In the genomic region with DNA sequence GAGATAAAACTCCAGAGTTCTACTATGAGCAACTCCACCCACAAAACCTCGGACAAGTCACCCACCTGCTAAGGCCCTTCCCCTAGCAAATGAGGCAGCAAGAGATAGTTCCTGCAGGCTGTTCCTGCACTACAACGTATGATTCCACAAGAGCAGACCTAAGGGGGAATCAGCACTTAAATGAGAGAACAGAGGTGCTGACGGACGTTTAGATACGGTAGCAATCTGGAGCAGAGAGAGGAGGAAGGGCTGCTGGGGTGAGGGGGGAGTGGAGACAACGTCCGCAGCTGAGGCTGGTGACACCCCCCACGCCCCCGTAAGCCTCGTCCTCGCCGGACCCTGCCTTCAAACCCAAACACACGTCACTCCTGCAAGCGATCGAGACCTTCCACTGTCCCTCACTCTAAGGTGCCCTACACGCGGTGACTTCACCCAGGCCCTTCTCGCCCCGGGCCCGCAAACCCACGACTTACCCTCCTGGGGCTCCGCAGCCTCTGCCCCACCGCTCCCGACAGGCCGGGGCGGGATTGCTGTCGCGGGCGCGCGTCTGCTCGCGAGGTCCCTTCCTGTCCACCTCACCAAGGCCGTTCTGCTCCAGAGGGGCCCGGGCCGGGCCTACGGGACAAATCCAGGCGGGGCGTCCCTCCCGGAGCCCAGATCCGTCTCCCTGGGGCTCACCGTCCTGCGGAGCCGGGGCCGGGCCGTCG, we compare ENCODE assay signal across 1 cellular context.
TF ChIP-seq lines count a peak whose summit lies in the region.

No MANE protein-coding gene starts in this region.

TF ChIP-seq in HepG2, 621 proteins besides CTCF, POLR2A, EP300 and RAD21 (continued from another document and continues in another):
- TF ChIP-seq, protein P1, sequence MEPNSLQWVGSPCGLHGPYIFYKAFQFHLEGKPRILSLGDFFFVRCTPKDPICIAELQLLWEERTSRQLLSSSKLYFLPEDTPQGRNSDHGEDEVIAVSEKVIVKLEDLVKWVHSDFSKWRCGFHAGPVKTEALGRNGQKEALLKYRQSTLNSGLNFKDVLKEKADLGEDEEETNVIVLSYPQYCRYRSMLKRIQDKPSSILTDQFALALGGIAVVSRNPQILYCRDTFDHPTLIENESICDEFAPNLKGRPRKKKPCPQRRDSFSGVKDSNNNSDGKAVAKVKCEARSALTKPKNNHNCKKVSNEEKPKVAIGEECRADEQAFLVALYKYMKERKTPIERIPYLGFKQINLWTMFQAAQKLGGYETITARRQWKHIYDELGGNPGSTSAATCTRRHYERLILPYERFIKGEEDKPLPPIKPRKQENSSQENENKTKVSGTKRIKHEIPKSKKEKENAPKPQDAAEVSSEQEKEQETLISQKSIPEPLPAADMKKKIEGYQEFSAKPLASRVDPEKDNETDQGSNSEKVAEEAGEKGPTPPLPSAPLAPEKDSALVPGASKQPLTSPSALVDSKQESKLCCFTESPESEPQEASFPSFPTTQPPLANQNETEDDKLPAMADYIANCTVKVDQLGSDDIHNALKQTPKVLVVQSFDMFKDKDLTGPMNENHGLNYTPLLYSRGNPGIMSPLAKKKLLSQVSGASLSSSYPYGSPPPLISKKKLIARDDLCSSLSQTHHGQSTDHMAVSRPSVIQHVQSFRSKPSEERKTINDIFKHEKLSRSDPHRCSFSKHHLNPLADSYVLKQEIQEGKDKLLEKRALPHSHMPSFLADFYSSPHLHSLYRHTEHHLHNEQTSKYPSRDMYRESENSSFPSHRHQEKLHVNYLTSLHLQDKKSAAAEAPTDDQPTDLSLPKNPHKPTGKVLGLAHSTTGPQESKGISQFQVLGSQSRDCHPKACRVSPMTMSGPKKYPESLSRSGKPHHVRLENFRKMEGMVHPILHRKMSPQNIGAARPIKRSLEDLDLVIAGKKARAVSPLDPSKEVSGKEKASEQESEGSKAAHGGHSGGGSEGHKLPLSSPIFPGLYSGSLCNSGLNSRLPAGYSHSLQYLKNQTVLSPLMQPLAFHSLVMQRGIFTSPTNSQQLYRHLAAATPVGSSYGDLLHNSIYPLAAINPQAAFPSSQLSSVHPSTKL (CRISPR knock-in tag; IDR thresholded peaks at IDR 0.05) = peak; percentile 11; the same call in 1 of the 2 replicates
- TF ChIP-seq, protein P2, sequence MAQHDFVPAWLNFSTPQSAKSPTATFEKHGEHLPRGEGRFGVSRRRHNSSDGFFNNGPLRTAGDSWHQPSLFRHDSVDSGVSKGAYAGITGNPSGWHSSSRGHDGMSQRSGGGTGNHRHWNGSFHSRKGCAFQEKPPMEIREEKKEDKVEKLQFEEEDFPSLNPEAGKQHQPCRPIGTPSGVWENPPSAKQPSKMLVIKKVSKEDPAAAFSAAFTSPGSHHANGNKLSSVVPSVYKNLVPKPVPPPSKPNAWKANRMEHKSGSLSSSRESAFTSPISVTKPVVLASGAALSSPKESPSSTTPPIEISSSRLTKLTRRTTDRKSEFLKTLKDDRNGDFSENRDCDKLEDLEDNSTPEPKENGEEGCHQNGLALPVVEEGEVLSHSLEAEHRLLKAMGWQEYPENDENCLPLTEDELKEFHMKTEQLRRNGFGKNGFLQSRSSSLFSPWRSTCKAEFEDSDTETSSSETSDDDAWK (CRISPR knock-in tag; IDR thresholded peaks at IDR 0.05) = no peak
- TF ChIP-seq SMARCE1 (IDR thresholded peaks at IDR 0.05; ENCODE audit: borderline replicate concordance) = no peak
- TF ChIP-seq, protein P3, sequence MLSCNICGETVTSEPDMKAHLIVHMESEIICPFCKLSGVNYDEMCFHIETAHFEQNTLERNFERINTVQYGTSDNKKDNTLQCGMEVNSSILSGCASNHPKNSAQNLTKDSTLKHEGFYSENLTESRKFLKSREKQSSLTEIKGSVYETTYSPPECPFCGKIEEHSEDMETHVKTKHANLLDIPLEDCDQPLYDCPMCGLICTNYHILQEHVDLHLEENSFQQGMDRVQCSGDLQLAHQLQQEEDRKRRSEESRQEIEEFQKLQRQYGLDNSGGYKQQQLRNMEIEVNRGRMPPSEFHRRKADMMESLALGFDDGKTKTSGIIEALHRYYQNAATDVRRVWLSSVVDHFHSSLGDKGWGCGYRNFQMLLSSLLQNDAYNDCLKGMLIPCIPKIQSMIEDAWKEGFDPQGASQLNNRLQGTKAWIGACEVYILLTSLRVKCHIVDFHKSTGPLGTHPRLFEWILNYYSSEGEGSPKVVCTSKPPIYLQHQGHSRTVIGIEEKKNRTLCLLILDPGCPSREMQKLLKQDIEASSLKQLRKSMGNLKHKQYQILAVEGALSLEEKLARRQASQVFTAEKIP (CRISPR knock-in tag; IDR thresholded peaks at IDR 0.05; ENCODE audit: borderline replicate concordance) = no peak
- no peak for TF ChIP-seq GTF3A (CRISPR knock-in tag; conservative IDR thresholded peaks at IDR 0.05)
- TF ChIP-seq SETDB1 (CRISPR knock-in tag; IDR thresholded peaks at IDR 0.05; ENCODE audit: borderline replicate concordance) = no peak
- TF ChIP-seq ZNF546 (CRISPR knock-in tag; conservative IDR thresholded peaks at IDR 0.05) = no peak; the same call in 1 of the 2 replicates
- no peak for TF ChIP-seq ZNF264 (CRISPR knock-in tag; IDR thresholded peaks at IDR 0.05)
- TF ChIP-seq NFYB (CRISPR knock-in tag; IDR thresholded peaks at IDR 0.05) = no peak
- TF ChIP-seq ZNF335 (CRISPR knock-in tag; IDR thresholded peaks at IDR 0.05) = no peak
- TF ChIP-seq, protein P4, sequence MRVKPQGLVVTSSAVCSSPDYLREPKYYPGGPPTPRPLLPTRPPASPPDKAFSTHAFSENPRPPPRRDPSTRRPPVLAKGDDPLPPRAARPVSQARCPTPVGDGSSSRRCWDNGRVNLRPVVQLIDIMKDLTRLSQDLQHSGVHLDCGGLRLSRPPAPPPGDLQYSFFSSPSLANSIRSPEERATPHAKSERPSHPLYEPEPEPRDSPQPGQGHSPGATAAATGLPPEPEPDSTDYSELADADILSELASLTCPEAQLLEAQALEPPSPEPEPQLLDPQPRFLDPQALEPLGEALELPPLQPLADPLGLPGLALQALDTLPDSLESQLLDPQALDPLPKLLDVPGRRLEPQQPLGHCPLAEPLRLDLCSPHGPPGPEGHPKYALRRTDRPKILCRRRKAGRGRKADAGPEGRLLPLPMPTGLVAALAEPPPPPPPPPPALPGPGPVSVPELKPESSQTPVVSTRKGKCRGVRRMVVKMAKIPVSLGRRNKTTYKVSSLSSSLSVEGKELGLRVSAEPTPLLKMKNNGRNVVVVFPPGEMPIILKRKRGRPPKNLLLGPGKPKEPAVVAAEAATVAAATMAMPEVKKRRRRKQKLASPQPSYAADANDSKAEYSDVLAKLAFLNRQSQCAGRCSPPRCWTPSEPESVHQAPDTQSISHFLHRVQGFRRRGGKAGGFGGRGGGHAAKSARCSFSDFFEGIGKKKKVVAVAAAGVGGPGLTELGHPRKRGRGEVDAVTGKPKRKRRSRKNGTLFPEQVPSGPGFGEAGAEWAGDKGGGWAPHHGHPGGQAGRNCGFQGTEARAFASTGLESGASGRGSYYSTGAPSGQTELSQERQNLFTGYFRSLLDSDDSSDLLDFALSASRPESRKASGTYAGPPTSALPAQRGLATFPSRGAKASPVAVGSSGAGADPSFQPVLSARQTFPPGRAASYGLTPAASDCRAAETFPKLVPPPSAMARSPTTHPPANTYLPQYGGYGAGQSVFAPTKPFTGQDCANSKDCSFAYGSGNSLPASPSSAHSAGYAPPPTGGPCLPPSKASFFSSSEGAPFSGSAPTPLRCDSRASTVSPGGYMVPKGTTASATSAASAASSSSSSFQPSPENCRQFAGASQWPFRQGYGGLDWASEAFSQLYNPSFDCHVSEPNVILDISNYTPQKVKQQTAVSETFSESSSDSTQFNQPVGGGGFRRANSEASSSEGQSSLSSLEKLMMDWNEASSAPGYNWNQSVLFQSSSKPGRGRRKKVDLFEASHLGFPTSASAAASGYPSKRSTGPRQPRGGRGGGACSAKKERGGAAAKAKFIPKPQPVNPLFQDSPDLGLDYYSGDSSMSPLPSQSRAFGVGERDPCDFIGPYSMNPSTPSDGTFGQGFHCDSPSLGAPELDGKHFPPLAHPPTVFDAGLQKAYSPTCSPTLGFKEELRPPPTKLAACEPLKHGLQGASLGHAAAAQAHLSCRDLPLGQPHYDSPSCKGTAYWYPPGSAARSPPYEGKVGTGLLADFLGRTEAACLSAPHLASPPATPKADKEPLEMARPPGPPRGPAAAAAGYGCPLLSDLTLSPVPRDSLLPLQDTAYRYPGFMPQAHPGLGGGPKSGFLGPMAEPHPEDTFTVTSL (CRISPR knock-in tag; IDR thresholded peaks at IDR 0.05; ENCODE audit: borderline replicate concordance) = no peak
- no peak for TF ChIP-seq ZNF282 (IDR thresholded peaks at IDR 0.05; ENCODE audit: partially characterized antibody)
- TF ChIP-seq TSC22D2 (CRISPR knock-in tag; IDR thresholded peaks at IDR 0.05; ENCODE audit: borderline replicate concordance) = no peak
- TF ChIP-seq, protein P5, sequence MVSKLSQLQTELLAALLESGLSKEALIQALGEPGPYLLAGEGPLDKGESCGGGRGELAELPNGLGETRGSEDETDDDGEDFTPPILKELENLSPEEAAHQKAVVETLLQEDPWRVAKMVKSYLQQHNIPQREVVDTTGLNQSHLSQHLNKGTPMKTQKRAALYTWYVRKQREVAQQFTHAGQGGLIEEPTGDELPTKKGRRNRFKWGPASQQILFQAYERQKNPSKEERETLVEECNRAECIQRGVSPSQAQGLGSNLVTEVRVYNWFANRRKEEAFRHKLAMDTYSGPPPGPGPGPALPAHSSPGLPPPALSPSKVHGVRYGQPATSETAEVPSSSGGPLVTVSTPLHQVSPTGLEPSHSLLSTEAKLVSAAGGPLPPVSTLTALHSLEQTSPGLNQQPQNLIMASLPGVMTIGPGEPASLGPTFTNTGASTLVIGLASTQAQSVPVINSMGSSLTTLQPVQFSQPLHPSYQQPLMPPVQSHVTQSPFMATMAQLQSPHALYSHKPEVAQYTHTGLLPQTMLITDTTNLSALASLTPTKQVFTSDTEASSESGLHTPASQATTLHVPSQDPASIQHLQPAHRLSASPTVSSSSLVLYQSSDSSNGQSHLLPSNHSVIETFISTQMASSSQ (IDR thresholded peaks at IDR 0.05; ENCODE audit: low read depth) = no peak
- TF ChIP-seq, protein P5 (CRISPR knock-in tag; IDR thresholded peaks at IDR 0.05; ENCODE audit: borderline replicate concordance) = no peak
- TF ChIP-seq, protein P6, sequence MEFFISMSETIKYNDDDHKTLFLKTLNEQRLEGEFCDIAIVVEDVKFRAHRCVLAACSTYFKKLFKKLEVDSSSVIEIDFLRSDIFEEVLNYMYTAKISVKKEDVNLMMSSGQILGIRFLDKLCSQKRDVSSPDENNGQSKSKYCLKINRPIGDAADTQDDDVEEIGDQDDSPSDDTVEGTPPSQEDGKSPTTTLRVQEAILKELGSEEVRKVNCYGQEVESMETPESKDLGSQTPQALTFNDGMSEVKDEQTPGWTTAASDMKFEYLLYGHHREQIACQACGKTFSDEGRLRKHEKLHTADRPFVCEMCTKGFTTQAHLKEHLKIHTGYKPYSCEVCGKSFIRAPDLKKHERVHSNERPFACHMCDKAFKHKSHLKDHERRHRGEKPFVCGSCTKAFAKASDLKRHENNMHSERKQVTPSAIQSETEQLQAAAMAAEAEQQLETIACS (CRISPR knock-in tag; IDR thresholded peaks at IDR 0.05) = 0 out of 2 replicates have a peak, but pooled peaks have one; percentile 44
- TF ChIP-seq ZBTB1 (CRISPR knock-in tag; IDR thresholded peaks at IDR 0.05; ENCODE audit: borderline replicate concordance) = no peak
- no peak for TF ChIP-seq ATF7 (IDR thresholded peaks at IDR 0.05)
- no peak for TF ChIP-seq ATF7 (CRISPR knock-in tag; IDR thresholded peaks at IDR 0.05)
- TF ChIP-seq HOXD1 (CRISPR knock-in tag; IDR thresholded peaks at IDR 0.05) = no peak
- TF ChIP-seq SAP130 (CRISPR knock-in tag; IDR thresholded peaks at IDR 0.05; ENCODE audit: low read depth) = peak; percentile 45; the same call in 1 of the 2 replicates
- TF ChIP-seq SMYD3 (CRISPR knock-in tag; IDR thresholded peaks at IDR 0.05) = no peak
- no peak for TF ChIP-seq GATA4 (IDR thresholded peaks at IDR 0.05; ENCODE audit: borderline replicate concordance, low read depth)
- 0 out of 2 replicates have a peak, but pooled peaks have one; percentile 20 for TF ChIP-seq ZNF713 (CRISPR knock-in tag; IDR thresholded peaks at IDR 0.05)
- no peak for TF ChIP-seq ZNF263 (CRISPR knock-in tag; IDR thresholded peaks at IDR 0.05)
- no peak for TF ChIP-seq ZNF121 (CRISPR knock-in tag; IDR thresholded peaks at IDR 0.05)
- no peak for TF ChIP-seq FOXO1 (CRISPR knock-in tag; IDR thresholded peaks at IDR 0.05)
- TF ChIP-seq ZNF205 (CRISPR knock-in tag; IDR thresholded peaks at IDR 0.05) = no peak
- TF ChIP-seq JARID2 (CRISPR knock-in tag; IDR thresholded peaks at IDR 0.05; ENCODE audit: insufficient replicate concordance) = no peak
- no peak for TF ChIP-seq JDP2 (CRISPR knock-in tag; IDR thresholded peaks at IDR 0.05; ENCODE audit: borderline replicate concordance)
- TF ChIP-seq RARG (CRISPR knock-in tag; IDR thresholded peaks at IDR 0.05; ENCODE audit: low read depth) = no peak
- no peak for TF ChIP-seq NPAS2 (CRISPR knock-in tag; IDR thresholded peaks at IDR 0.05; ENCODE audit: borderline replicate concordance)
- TF ChIP-seq ZIK1 (CRISPR knock-in tag; IDR thresholded peaks at IDR 0.05; ENCODE audit: borderline replicate concordance, low read depth) = no peak
- no peak for TF ChIP-seq CEBPG (CRISPR knock-in tag; IDR thresholded peaks at IDR 0.05)
- TF ChIP-seq RFX1 (IDR thresholded peaks at IDR 0.05) = no peak
- TF ChIP-seq, protein P7, sequence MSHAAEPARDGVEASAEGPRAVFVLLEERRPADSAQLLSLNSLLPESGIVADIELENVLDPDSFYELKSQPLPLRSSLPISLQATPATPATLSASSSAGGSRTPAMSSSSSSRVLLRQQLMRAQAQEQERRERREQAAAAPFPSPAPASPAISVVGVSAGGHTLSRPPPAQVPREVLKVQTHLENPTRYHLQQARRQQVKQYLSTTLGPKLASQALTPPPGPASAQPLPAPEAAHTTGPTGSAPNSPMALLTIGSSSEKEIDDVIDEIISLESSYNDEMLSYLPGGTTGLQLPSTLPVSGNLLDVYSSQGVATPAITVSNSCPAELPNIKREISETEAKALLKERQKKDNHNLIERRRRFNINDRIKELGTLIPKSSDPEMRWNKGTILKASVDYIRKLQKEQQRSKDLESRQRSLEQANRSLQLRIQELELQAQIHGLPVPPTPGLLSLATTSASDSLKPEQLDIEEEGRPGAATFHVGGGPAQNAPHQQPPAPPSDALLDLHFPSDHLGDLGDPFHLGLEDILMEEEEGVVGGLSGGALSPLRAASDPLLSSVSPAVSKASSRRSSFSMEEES (CRISPR knock-in tag; IDR thresholded peaks at IDR 0.05) = no peak
- TF ChIP-seq ZNF749 (CRISPR knock-in tag; IDR thresholded peaks at IDR 0.05; ENCODE audit: borderline replicate concordance) = no peak
- TF ChIP-seq RORA (CRISPR knock-in tag; IDR thresholded peaks at IDR 0.05) = no peak
- no peak for TF ChIP-seq MXD4 (CRISPR knock-in tag; IDR thresholded peaks at IDR 0.05)
- TF ChIP-seq FOXM1 (CRISPR knock-in tag; IDR thresholded peaks at IDR 0.05) = no peak
- TF ChIP-seq MZF1 (CRISPR knock-in tag; IDR thresholded peaks at IDR 0.05; ENCODE audit: borderline replicate concordance) = no peak
- TF ChIP-seq ZNF232 (CRISPR knock-in tag; IDR thresholded peaks at IDR 0.05; ENCODE audit: borderline replicate concordance) = no peak
- TF ChIP-seq TOPORS (CRISPR knock-in tag; IDR thresholded peaks at IDR 0.05) = no peak
